In genomic region chr18:58862404-58862803, GRCh38 we compare ENCODE assay signal across 8 cellular contexts. TPM values are rescaled to one million over a fixed set of nuclear protein-coding genes. Genes with fewer than 3 reads are reported as not detected.
DNase-seq lines count a peak whose midpoint lies in the region; ATAC-seq and TF ChIP-seq lines count a peak whose summit lies in the region.

No MANE protein-coding gene starts in this region.

- peaks cover 11% of the 10 kb centered on the region for H3K27me3 Mint-ChIP-seq in central memory CD8-positive, alpha-beta T cell
- H3K27me3 Mint-ChIP-seq in natural killer cell (ENCODE audit: low read depth in 2 of 2): peaks cover 35 to 49% of the 10 kb centered on the region in 2 donors

- peak overlapping the region; percentile 95 for H3K27ac Mint-ChIP-seq in central memory CD8-positive, alpha-beta T cell (ENCODE audit: low read depth)
- no peak overlapping the region for H3K27ac Mint-ChIP-seq in natural killer cell

- no peaks in the 10 kb centered on the region for H3K9me3 ChIP-seq in MG63

- H3K27me3 ChIP-seq in MG63: no peaks in the 10 kb centered on the region

- H3K4me1 Mint-ChIP-seq in central memory CD8-positive, alpha-beta T cell: peaks cover 36% of the 10 kb centered on the region
- peaks cover 5 to 12% of the 10 kb centered on the region in 2 donors for H3K4me1 Mint-ChIP-seq in natural killer cell

- peak overlapping the region; percentile 55 for H3K4me3 ChIP-seq in MG63

- H3K4me3 Mint-ChIP-seq in central memory CD8-positive, alpha-beta T cell: peak overlapping the region; percentile 78
- peak overlapping the region; percentile 63 for H3K4me3 Mint-ChIP-seq in natural killer cell

- H3K36me3 ChIP-seq in MG63: peaks cover 21% of the 10 kb centered on the region

- no peaks in the 10 kb centered on the region for H3K9me3 Mint-ChIP-seq in central memory CD8-positive, alpha-beta T cell
- H3K9me3 Mint-ChIP-seq in natural killer cell: no peaks in the 10 kb centered on the region

- ATAC-seq in central memory CD8-positive, alpha-beta T cell (replicated peaks; ENCODE audit: extremely low read depth, poor library complexity, severe bottlenecking): no peak
- ATAC-seq in natural killer cell (no peak), HG02981 (IDR thresholded peaks at IDR 0.05; ENCODE audit: unreplicated experiment) (no peak)

- intact Hi-C loops in natural killer cell (cut with micrococcal nuclease): no loop called here

- DNase-seq in MG63 (no peak), natural killer cell (no peak), mesenteric fat pad (ENCODE audit: low spot score) (no peak), GM20000 (ENCODE audit: low spot score) (no peak)
- no peak for DNase-seq in central memory CD8-positive, alpha-beta T cell (ENCODE audit: low spot score in 2 of 2)
- no peak for DNase-seq in activated effector memory CD4-positive, alpha-beta T cell treated with Interleukin-2 at 50 U/mL for 16 hours

- H3K36me3 Mint-ChIP-seq in central memory CD8-positive, alpha-beta T cell (ENCODE audit: insufficient read depth): peaks cover 13% of the 10 kb centered on the region
- H3K36me3 Mint-ChIP-seq in natural killer cell: no peaks in the 10 kb centered on the region

- H3K27ac ChIP-seq in C4-2B: peak overlapping the region; percentile 100

- TF ChIP-seq CTCF in C4-2B (conservative IDR thresholded peaks at IDR 0.05) (no peak), natural killer cell (IDR thresholded peaks at IDR 0.05) (no peak), GM20000 (IDR thresholded peaks at IDR 0.05; ENCODE audit: extremely low read depth, missing control alignments) (no peak)

RNA-seq across cellular contexts. Expression of gene ZNF532, which starts 2.3 kb away (rescaled TPM):
- total RNA-seq in MG63 (2014; rRNA removed; shearing (Covaris generic); ENCODE audit: low replicate concordance): 18.6 and 20.2 TPM in 2 replicates
- 10 to 100 TPM in 1 of 3 donors, 1 to 10 TPM in 2; 4.8 to 28.5 (median 6.1) TPM for total RNA-seq in natural killer cell
- total RNA-seq in mesenteric fat pad: 46.6 TPM
